ENCODE assay signal across 9 cellular contexts in genomic region chr6:148343028-148343374, GRCh38. TPM values are rescaled to one million over a fixed set of nuclear protein-coding genes. Genes with fewer than 3 reads are reported as not detected.
A peak's percentile ranks its signal among the peaks of the same experiment; 100 is the strongest.
DNase-seq lines count a peak whose midpoint lies in the region; ATAC-seq and TF ChIP-seq lines count a peak whose summit lies in the region.
"Had no signal": no experiment of that assay in that cellular context is flagged by ENCODE, and none has a peak within 500 bp of the region (broad histone marks: within the 10 kb centered on the region; RNA-seq: fewer than 3 reads in every experiment).

No MANE protein-coding gene starts in this region.

- ATAC-seq in natural killer cell (no peak), HG03039 (IDR thresholded peaks at IDR 0.05; ENCODE audit: unreplicated experiment) (no peak), HG03439 (IDR thresholded peaks at IDR 0.05; ENCODE audit: unreplicated experiment) (no peak), GM18511 (IDR thresholded peaks at IDR 0.05; ENCODE audit: unreplicated experiment) (no peak)

- H3K4me3 ChIP-seq in ACC112 (ENCODE audit: low read depth, low read length): peak overlapping the region; percentile 93
- peak overlapping the region; percentile 69 for H3K4me3 ChIP-seq in HL-60 (replicated peaks; ENCODE audit: insufficient read depth, low read length)
- H3K4me3 ChIP-seq in ectodermal cell (ENCODE audit: insufficient read depth, low read depth, low read length): peak overlapping the region; percentile 66

- H3K36me3 ChIP-seq in ACC112 (ENCODE audit: insufficient read depth, low read length): no peaks in the 10 kb centered on the region
- H3K36me3 ChIP-seq in ectodermal cell (ENCODE audit: control insufficient read depth, insufficient read depth, low read length): no peaks in the 10 kb centered on the region

- peak overlapping the region; percentile 26 for H2AFZ ChIP-seq in ACC112 (ENCODE audit: low read length, unreplicated experiment)

- no peaks in the 10 kb centered on the region for H3K36me3 Mint-ChIP-seq in natural killer cell

- no peak overlapping the region for H3K27ac Mint-ChIP-seq in natural killer cell

- H3K27me3 Mint-ChIP-seq in natural killer cell (ENCODE audit: low read depth in 2 of 2): peaks cover 32 to 42% of the 10 kb centered on the region in 2 donors

- H3K27me3 ChIP-seq in ACC112 (ENCODE audit: insufficient read depth, low read length): no peaks in the 10 kb centered on the region
- H3K27me3 ChIP-seq in HL-60 (ENCODE audit: insufficient read depth, poor library complexity, severe bottlenecking): peaks cover 27% of the 10 kb centered on the region
- no peaks in the 10 kb centered on the region for H3K27me3 ChIP-seq in ectodermal cell (ENCODE audit: control insufficient read depth, insufficient read depth, low read length, poor library complexity, severe bottlenecking)

- intact Hi-C loops in natural killer cell (cut with micrococcal nuclease): no loop called here

- peaks cover 6% of the 10 kb centered on the region in 2 donors for H3K4me1 Mint-ChIP-seq in natural killer cell

- no peak for DNase-seq in HL-60 (ENCODE audit: low read depth in 1 of 2, low spot score in 1 of 2)
- DNase-seq in natural killer cell: no peak
- no peak for DNase-seq in SIG-M5 (lab: John Stamatoyannopoulos, UW)

- no peak for TF ChIP-seq CTCF in HL-60 (IDR thresholded peaks at IDR 0.05; ENCODE audit: insufficient read depth, low read length)
- no peak for TF ChIP-seq CTCF in natural killer cell (IDR thresholded peaks at IDR 0.05)

- H3K79me2 ChIP-seq in ACC112 (ENCODE audit: control insufficient read depth, insufficient read depth, low read length, unreplicated experiment): peaks cover 41% of the 10 kb centered on the region

- H3K27ac ChIP-seq in ACC112 (ENCODE audit: low read depth, low read length) (peak overlapping the region; percentile 13), HL-60 (replicated peaks) (no peak overlapping the region), ectodermal cell (ENCODE audit: insufficient read depth, low read depth, low read length, poor library complexity, severe bottlenecking) (peak overlapping the region; percentile 100)

- H3K4me3 Mint-ChIP-seq in natural killer cell: peak overlapping the region; percentile 31

- H3K4me1 ChIP-seq in ACC112 (ENCODE audit: control insufficient read depth, insufficient read depth, low read length, unreplicated experiment) (peaks cover 31% of the 10 kb centered on the region), ectodermal cell (ENCODE audit: control insufficient read depth, insufficient read depth, low read length) (peaks cover 41% of the 10 kb centered on the region)

- no peaks in the 10 kb centered on the region for H3K9me3 Mint-ChIP-seq in natural killer cell
- H3K9me3 Mint-ChIP-seq: central memory CD8-positive, alpha-beta T cell had no signal

- 0% methylated on average over 34 of the region's 34 CpGs for WGBS in ectodermal cell, 2 experiments

- H3K9me3 ChIP-seq in ectodermal cell (ENCODE audit: control insufficient read depth, low read length): no peaks in the 10 kb centered on the region

RNA-seq across cellular contexts. Expression of gene SASH1, which starts 0.4 kb away (rescaled TPM):
- 29.9 TPM for polyA plus RNA-seq in ectodermal cell (2013, experiment 1 of 4)
- 30.6 TPM for polyA plus RNA-seq in ectodermal cell (2013, experiment 2 of 4)
- polyA plus RNA-seq in ectodermal cell (2013, experiment 3 of 4): 23.1 TPM
- polyA plus RNA-seq in ectodermal cell (2013, experiment 4 of 4): 22.9 TPM
- total RNA-seq in natural killer cell: 1 to 10 TPM in 2 of 3 donors, under 1 TPM in 1; 0.63 to 6.2 (median 2.7) TPM
